ENCODE assay signal across 8 cellular contexts in the genomic region with DNA sequence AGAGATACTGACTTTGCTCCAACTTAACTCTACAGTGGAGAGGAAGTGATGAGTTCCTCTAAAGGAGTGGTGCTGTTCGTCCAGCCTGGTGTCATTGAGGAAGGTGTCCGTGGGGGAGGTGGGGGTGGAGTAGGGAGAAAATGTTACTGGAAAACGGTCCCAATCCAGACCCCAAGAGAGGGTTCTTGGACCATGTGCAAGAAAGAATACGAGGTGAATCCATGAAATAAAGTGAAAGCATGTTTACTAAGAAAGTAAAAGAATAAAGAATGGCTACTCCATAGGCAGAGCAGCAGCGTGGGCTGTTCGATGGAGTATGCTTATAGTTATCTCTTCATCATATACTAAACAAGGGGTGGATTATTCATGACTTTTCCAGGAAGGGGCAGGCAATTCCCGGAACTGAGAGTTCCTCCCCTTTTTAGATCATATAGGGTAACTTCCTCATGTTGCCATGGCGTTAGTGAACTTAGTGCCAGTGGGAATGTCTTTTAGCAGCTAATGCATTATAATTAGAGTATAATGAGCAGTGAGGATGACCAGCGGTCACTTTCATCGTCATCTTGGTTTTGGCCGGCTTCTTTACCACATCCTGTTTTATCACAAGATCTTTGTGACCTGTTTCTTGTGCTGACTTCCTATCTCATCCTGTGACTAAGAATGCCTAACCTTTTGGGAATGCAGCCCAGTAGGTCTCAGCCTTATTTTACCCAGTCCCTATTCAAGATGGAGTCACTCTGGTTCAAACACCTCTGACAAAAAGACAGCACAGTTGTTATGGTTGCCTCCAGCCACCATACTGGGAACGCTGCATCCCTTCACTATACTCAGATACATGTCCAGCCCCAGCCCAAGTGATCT. TPM values are rescaled to one million over a fixed set of nuclear protein-coding genes. Genes with fewer than 3 reads are reported as not detected.
DNase-seq lines count a peak whose midpoint lies in the region; ATAC-seq and TF ChIP-seq lines count a peak whose summit lies in the region.

No MANE protein-coding gene starts in this region.

- no peaks in the 10 kb centered on the region for H3K27me3 ChIP-seq in trophoblast cell (ENCODE audit: insufficient read depth, low read length)
- no peaks in the 10 kb centered on the region for H3K27me3 ChIP-seq in H7 (ENCODE audit: control insufficient read depth, insufficient read depth, low read length)

- H3K23ac ChIP-seq in trophoblast cell (ENCODE audit: low read length) = no peak overlapping the region

- no peaks in the 10 kb centered on the region for H3K36me3 Mint-ChIP-seq in T-cell

- no peak for TF ChIP-seq CTCF in cardiac fibroblast (IDR thresholded peaks at IDR 0.05; ENCODE audit: low read depth, low read length)

- peaks cover 13 to 15% (median 14%) of the 10 kb centered on the region in 3 donors for H3K4me1 Mint-ChIP-seq in T-cell

- no CpG with 5 or more reads among the region's 12 CpGs for WGBS in trophoblast cell (ENCODE audit: extremely low coverage, insufficient coverage, insufficient read length)

- peaks cover 2% of the 10 kb centered on the region for H3K79me1 ChIP-seq in trophoblast cell (ENCODE audit: low read length)

- H3K4me1 ChIP-seq in trophoblast cell (ENCODE audit: control insufficient read depth in 1 of 2, insufficient read depth in 2 of 2, low read length in 2 of 2) = peaks cover 3 to 5% of the 10 kb centered on the region in 2 experiments

- H3K4me3 ChIP-seq in cardiac fibroblast (replicated peaks in 1 of 2; ENCODE audit: low read depth in 2 of 2, low read length in 2 of 2) = no peak overlapping the region
- H3K4me3 ChIP-seq in trophoblast cell (ENCODE audit: low read depth, low read length) = no peak overlapping the region
- H3K4me3 ChIP-seq in H7 (ENCODE audit: insufficient read depth, low read depth, low read length) = no peak overlapping the region

- no peak overlapping the region for H3K14ac ChIP-seq in trophoblast cell (ENCODE audit: low read length)

- H3K9me3 Mint-ChIP-seq in T-cell = no peaks in the 10 kb centered on the region

- H3K4me3 Mint-ChIP-seq in T-cell = peak overlapping the region; percentile 46 to 60 (median 48)

- H4K12ac ChIP-seq in trophoblast cell (ENCODE audit: low read depth, low read length) = no peak overlapping the region

- no peak overlapping the region for H3K27ac Mint-ChIP-seq in T-cell

- H2BK120ac ChIP-seq in trophoblast cell (ENCODE audit: insufficient read depth, low read length, poor library complexity) = no peak overlapping the region

- H2AK5ac ChIP-seq in trophoblast cell (ENCODE audit: low read length) = no peak overlapping the region

- no peak overlapping the region for H2BK5ac ChIP-seq in trophoblast cell (ENCODE audit: low read depth, low read length, poor library complexity)

- H3K36me3 ChIP-seq in trophoblast cell (ENCODE audit: control insufficient read depth in 1 of 2, insufficient read depth in 2 of 2, low read length in 2 of 2) = no peaks in the 10 kb centered on the region
- no peaks in the 10 kb centered on the region for H3K36me3 ChIP-seq in H7 (replicated peaks; ENCODE audit: control insufficient read depth, insufficient read depth, low read length)

- H3K9ac ChIP-seq in trophoblast cell (ENCODE audit: low read length) = no peak overlapping the region

- no peak overlapping the region for H2AFZ ChIP-seq in trophoblast cell (ENCODE audit: insufficient read depth, low read length, poor library complexity)

- no peaks in the 10 kb centered on the region for H3K79me2 ChIP-seq in trophoblast cell (ENCODE audit: control insufficient read depth, insufficient read depth, low read length, poor library complexity)

- H3K18ac ChIP-seq in trophoblast cell (ENCODE audit: low read length) = no peak overlapping the region

- no peak overlapping the region for H4K8ac ChIP-seq in trophoblast cell (ENCODE audit: low read depth, low read length)

- POLR2A ChIA-PET in T-cell (lab: Charles Lee) = interaction anchor here in 1 of 2 donors (0.7 kb wide), 1 partner anchor 572 kb away, joined by 3 read pairs; no protein-coding TSS in a partner anchor

- H4K91ac ChIP-seq in trophoblast cell (ENCODE audit: low read depth, low read length) = no peak overlapping the region

- no peak overlapping the region for H3K27ac ChIP-seq in trophoblast cell (ENCODE audit: low read depth, low read length)

- DNase-seq in CMK (ENCODE audit: low read depth) (peak; percentile 74), T-cell (peak in 4 of 34 experiments; percentile 4 to 29 (median 12)), cardiac fibroblast (ENCODE audit: low read depth in 2 of 2) (peak; percentile 84 to 87), trophoblast cell (peak; percentile 71 to 85), NCI-H524 treated with DMSO at 0.1 percent for 48 hours (lab: John Stamatoyannopoulos, UW) (no peak), DMS53 (lab: John Stamatoyannopoulos, UW) (no peak), H7 (no peak)

- no peak overlapping the region for H3K4me2 ChIP-seq in trophoblast cell (ENCODE audit: low read length)

- ATAC-seq in T-cell (replicated peaks in 1 of 4) (peak in 3 of 4 experiments; percentile 42 to 56 (median 48)), HG02981 (IDR thresholded peaks at IDR 0.05; ENCODE audit: unreplicated experiment) (no peak)

- CTCF ChIA-PET in T-cell (lab: Charles Lee) = interaction anchor here in 1 of 2 donors (0.6 to 1.8 kb wide), 3 partner anchors 24 to 632 kb away, joined by 3 to 5 read pairs (median 5); no protein-coding TSS in a partner anchor

- no peaks in the 10 kb centered on the region for H3K9me3 ChIP-seq in trophoblast cell (ENCODE audit: insufficient read depth, low read depth, low read length)

- peaks cover 3 to 4% of the 10 kb centered on the region in 2 donors for H3K27me3 Mint-ChIP-seq in T-cell

- no peak overlapping the region for H2BK12ac ChIP-seq in trophoblast cell (ENCODE audit: low read length)

- no peak overlapping the region for H3K4ac ChIP-seq in trophoblast cell (ENCODE audit: low read depth, low read length)

RNA-seq across cellular contexts. Expression of gene CLEC3B, which starts 38.6 kb away (rescaled TPM):
- total RNA-seq in T-cell = 1 to 10 TPM in 2 of 5 donors, under 1 TPM in 3; 0.55 to 1.6 (median 0.66) TPM
- polyA plus RNA-seq in trophoblast cell (2013) = 0.14 and 0.29 TPM in 2 replicates
- total RNA-seq in H7 (2014; rRNA removed; shearing (Covaris generic)) = not detected in 2 replicates

Comparison
In these comparisons a context has a peak if more than half of its experiments do, and no peak if none do; other contexts are left out.
1. DNase-seq: peak in CMK (single experiment), cardiac fibroblast (2 of 2) and trophoblast cell (2 of 2); none in NCI-H524 treated with DMSO at 0.1 percent for 48 hours (single experiment), DMS53 (single experiment) and H7 (single experiment).